26 cellular contexts compared by ENCODE assay signal in genomic region chr7:47104206-47104549, GRCh38.
DNase-seq lines count a peak whose midpoint lies in the region; ATAC-seq, FAIRE-seq and TF ChIP-seq lines count a peak whose summit lies in the region.
"Had no signal": no experiment of that assay in that cellular context is flagged by ENCODE, and none has a peak within 500 bp of the region (broad histone marks: within the 10 kb centered on the region; RNA-seq: fewer than 3 reads in every experiment).

No MANE protein-coding gene starts in this region.

- H3K9me3 Mint-ChIP-seq in neural progenitor cell, result no peaks in the 10 kb centered on the region

- H2BK15ac ChIP-seq in mesendoderm (replicated peaks; ENCODE audit: low read depth), result no peak overlapping the region

- no peaks in the 10 kb centered on the region for H3K9me2 ChIP-seq in SK-N-SH

- no peaks in the 10 kb centered on the region for H3K79me1 ChIP-seq in mesendoderm (ENCODE audit: low read length)

- no peak overlapping the region for H3K27ac ChIP-seq in K562 (ENCODE audit: extremely low read depth, low read depth, low read length)
- H3K27ac ChIP-seq in mesendoderm (ENCODE audit: low read depth, low read length), result no peak overlapping the region
- no peak overlapping the region for H3K27ac ChIP-seq in gastrocnemius medialis
- no peak overlapping the region for H3K27ac ChIP-seq in neural progenitor cell
- no peak overlapping the region for H3K27ac ChIP-seq in SK-N-SH (ENCODE audit: low read depth in 2 of 2, low read length in 1 of 2)
- H3K27ac ChIP-seq: BLaER1 treated with 17β-estradiol and CSF1 and Interleukin-3, amounts not matched to agents 10 nM and 100 nM; neutrophil; prostate gland; suprapubic skin; upper lobe of right lung had no signal

- no peak for TF ChIP-seq POLR2A in K562 (conservative IDR thresholded peaks at IDR 0.05)
- no peak for TF ChIP-seq POLR2A in gastrocnemius medialis (IDR thresholded peaks at IDR 0.05)

- H2BK120ac ChIP-seq in mesendoderm (ENCODE audit: low read depth, low read length), result no peak overlapping the region

- H3K4me3 ChIP-seq in K562 (no peak overlapping the region), mesendoderm (ENCODE audit: low read length) (no peak overlapping the region), gastrocnemius medialis (no peak overlapping the region), neural progenitor cell (no peak overlapping the region), SK-N-SH (ENCODE audit: low read depth in 2 of 2, low read length in 1 of 2) (no peak overlapping the region)
- H3K4me3 ChIP-seq: BLaER1 treated with 17β-estradiol and CSF1 and Interleukin-3, amounts not matched to agents 10 nM and 100 nM; GM12878; prostate gland; suprapubic skin; upper lobe of right lung had no signal

- H3K27ac Mint-ChIP-seq in neural progenitor cell, result no peak overlapping the region

- in situ Hi-C loops in K562 (cut with MboI) (no loop called here), gastrocnemius medialis (cut with MboI; ENCODE audit: low sequenced_read_pairs in 4 of 4) (no loop called here)

- H4K5ac ChIP-seq in mesendoderm (ENCODE audit: low read length), result no peak overlapping the region

- H3K9me3 ChIP-seq in K562 (replicated peaks; ENCODE audit: control insufficient read depth, insufficient read depth, low read depth, low read length) (no peaks in the 10 kb centered on the region), gastrocnemius medialis (no peaks in the 10 kb centered on the region), neural progenitor cell (ENCODE audit: low read depth) (no peaks in the 10 kb centered on the region), SK-N-SH (no peaks in the 10 kb centered on the region)
- H3K9me3 ChIP-seq: Caco-2, neutrophil, prostate gland, suprapubic skin, upper lobe of right lung had no signal

- POLR2A ChIA-PET in K562 (lab: Yijun Ruan, JAX), result no interaction called here
- POLR2A ChIA-PET in SK-N-SH (lab: Yijun Ruan, JAX), result no interaction called here

- TF ChIP-seq RAD21 in K562 (CRISPR knock-in tag; conservative IDR thresholded peaks at IDR 0.05 in 1 of 2, IDR thresholded peaks at IDR 0.05 in 1 of 2), result no peak
- TF ChIP-seq RAD21 in SK-N-SH (IDR thresholded peaks at IDR 0.05; ENCODE audit: low read length), result no peak

- no peak for TF ChIP-seq EP300 in K562 (IDR thresholded peaks at IDR 0.05; ENCODE audit: low read length)
- TF ChIP-seq EP300 in SK-N-SH (IDR thresholded peaks at IDR 0.05; ENCODE audit: borderline replicate concordance in 1 of 2, low read depth in 1 of 2, low read length in 1 of 2), result no peak

- H3K4me2 ChIP-seq in K562 (ENCODE audit: insufficient read depth, low read length), result no peak overlapping the region; the same call in 1 of the 2 replicates
- H3K4me2 ChIP-seq in mesendoderm (ENCODE audit: low read length), result no peak overlapping the region
- H3K4me2 ChIP-seq in neural progenitor cell, result no peak overlapping the region
- no peak overlapping the region for H3K4me2 ChIP-seq in SK-N-SH
- H3K4me2 ChIP-seq: BLaER1 treated with 17β-estradiol and CSF1 and Interleukin-3, amounts not matched to agents 10 nM and 100 nM had no signal

- no peak overlapping the region for H3K4ac ChIP-seq in mesendoderm (ENCODE audit: low read depth, low read length)

- BruUV-seq in K562 (replicated peaks; lab: Mats Ljungman, UMichigan), result no TSS peak

- no peaks in the 10 kb centered on the region for H3K27me3 Mint-ChIP-seq in neural progenitor cell (ENCODE audit: insufficient read depth, low read depth)
- H3K27me3 Mint-ChIP-seq: brain had no signal

- TF ChIP-seq CTCF in K562 (IDR thresholded peaks at IDR 0.05 in 2 of 3, conservative IDR thresholded peaks at IDR 0.05 in 1 of 3; ENCODE audit: insufficient read depth in 2 of 3, low read depth in 1 of 3, low read length in 3 of 3) (no peak), gastrocnemius medialis (IDR thresholded peaks at IDR 0.05 in 4 of 5, conservative IDR thresholded peaks at IDR 0.05 in 1 of 5) (no peak), neural progenitor cell (IDR thresholded peaks at IDR 0.05) (no peak), SK-N-SH (IDR thresholded peaks at IDR 0.05) (no peak)

- no peaks in the 10 kb centered on the region for H3F3A ChIP-seq in neural progenitor cell (ENCODE audit: low read depth)
- no peaks in the 10 kb centered on the region for H3F3A ChIP-seq in SK-N-SH (replicated peaks; ENCODE audit: insufficient read depth)

- H3K18ac ChIP-seq in mesendoderm (ENCODE audit: low read length), result no peak overlapping the region

- H3K79me2 ChIP-seq in K562 (ENCODE audit: control insufficient read depth, insufficient read depth, low read length) (no peaks in the 10 kb centered on the region), mesendoderm (ENCODE audit: control insufficient read depth, insufficient read depth, low read length) (no peaks in the 10 kb centered on the region), neural progenitor cell (ENCODE audit: low read depth) (no peaks in the 10 kb centered on the region), SK-N-SH (ENCODE audit: insufficient read depth) (no peaks in the 10 kb centered on the region)

- intact Hi-C loops in K562 (cut with micrococcal nuclease) (loop anchor here (5.0 kb wide), 1 partner anchor 148 kb away; no protein-coding TSS in a partner anchor), gastrocnemius medialis (cut with DNase I; ENCODE audit: low total_unique reads) (no loop called here)

- no peak overlapping the region for H3K23ac ChIP-seq in mesendoderm (ENCODE audit: low read length)

- H3K9me1 ChIP-seq in K562 (ENCODE audit: control insufficient read depth, insufficient read depth, low read length), result no peaks in the 10 kb centered on the region

- H3K9ac ChIP-seq in K562 (ENCODE audit: insufficient read depth in 1 of 2, low read depth in 2 of 2, low read length in 2 of 2), result no peak overlapping the region
- H3K9ac ChIP-seq in mesendoderm (ENCODE audit: low read length), result no peak overlapping the region
- no peak overlapping the region for H3K9ac ChIP-seq in neural progenitor cell
- H3K9ac ChIP-seq in SK-N-SH, result no peak overlapping the region
- H3K9ac ChIP-seq: BLaER1 treated with 17β-estradiol and CSF1 and Interleukin-3, amounts not matched to agents 10 nM and 100 nM had no signal

- H4K20me1 ChIP-seq in K562 (replicated peaks; ENCODE audit: control insufficient read depth, insufficient read depth, low read length), result no peaks in the 10 kb centered on the region; the same call in 1 of the 2 replicates
- H4K20me1 ChIP-seq in neural progenitor cell (ENCODE audit: low read depth), result no peaks in the 10 kb centered on the region
- H4K20me1 ChIP-seq in SK-N-SH (ENCODE audit: insufficient read depth), result no peaks in the 10 kb centered on the region
- H4K20me1 ChIP-seq: BLaER1 treated with 17β-estradiol and CSF1 and Interleukin-3, amounts not matched to agents 10 nM and 100 nM had no signal

- peak overlapping the region; percentile 63; the same call in 1 of the 2 replicates for H2AFZ ChIP-seq in K562 (ENCODE audit: low read depth, low read length)
- H2AFZ ChIP-seq in neural progenitor cell (replicated peaks), result no peak overlapping the region
- H2AFZ ChIP-seq in SK-N-SH (ENCODE audit: low read depth), result no peak overlapping the region

- H2AK5ac ChIP-seq in mesendoderm (ENCODE audit: low read length), result no peak overlapping the region

- 0% methylated on average over 2 of the region's 4 CpGs for WGBS in K562 (ENCODE audit: insufficient coverage, low coverage, missing lambda C conversion rate)
- no CpG with 5 or more reads among the region's 4 CpGs for WGBS in mesendoderm (ENCODE audit: extremely low coverage, insufficient coverage, low lambda C conversion rate)
- WGBS in SK-N-SH (ENCODE audit: low lambda C conversion rate), result 47% methylated on average over 4 of the region's 4 CpGs

- FAIRE-seq in K562 (lab: Jason Lieb, UNC), result no peak
- FAIRE-seq: GM12878 had no signal

- H2BK5ac ChIP-seq in mesendoderm (ENCODE audit: low read length), result no peak overlapping the region

- DNase-seq in ELF-1 (ENCODE audit: low read depth, low spot score) (peak; percentile 14), NOMO-1 (lab: John Stamatoyannopoulos, UW; ENCODE audit: unreplicated experiment in 2 of 2) (peak; percentile 43 to 69), K562 (ENCODE audit: extremely low read depth in 1 of 4, low spot score in 3 of 4) (peak in 1 of 4 experiments; percentile 4), mesendoderm (peak; percentile 19), gastrocnemius medialis (no peak), neural progenitor cell (ENCODE audit: low spot score) (no peak), SK-N-SH (no peak), NCI-H2107 treated with DMSO at 0.1 percent for 48 hours (lab: John Stamatoyannopoulos, UW; ENCODE audit: unreplicated experiment) (no peak)
- DNase-seq: activated naive CD4-positive, alpha-beta T cell treated with Interleukin-2 at 50 U/mL for 16 hours; Caco-2; cerebellar nuclear complex; DND-41; glutamatergic neuron; kidney glomerular epithelial cell; NCI-H1092 treated with DMSO at 0.1 percent for 48 hours; NCI-H187 treated with DMSO at 0.1 percent for 48 hours; SHP77 treated with DMSO at 0.1 percent for 48 hours; stimulated activated naive CD4-positive, alpha-beta T cell; T1000; upper lobe of right lung had no signal

- CTCF ChIA-PET in K562 (lab: Yijun Ruan, JAX; ENCODE audit: low intra/inter-chr PET ratio) (no interaction called here), SK-N-SH (lab: Yijun Ruan, JAX) (no interaction called here)

- no peaks in the 10 kb centered on the region; a peak in 1 of 5 replicates for H3K27me3 ChIP-seq in K562 (ENCODE audit: control insufficient read depth in 2 of 2, insufficient read depth in 2 of 2, low read length in 2 of 2)
- no peaks in the 10 kb centered on the region for H3K27me3 ChIP-seq in mesendoderm (ENCODE audit: insufficient read depth, low read length, poor library complexity)
- H3K27me3 ChIP-seq in gastrocnemius medialis, result no peaks in the 10 kb centered on the region
- H3K27me3 ChIP-seq in neural progenitor cell, result no peaks in the 10 kb centered on the region
- no peaks in the 10 kb centered on the region for H3K27me3 ChIP-seq in SK-N-SH (ENCODE audit: insufficient read depth)
- H3K27me3 ChIP-seq: BLaER1 treated with 17β-estradiol and CSF1 and Interleukin-3, amounts not matched to agents 10 nM and 100 nM; neutrophil; suprapubic skin; upper lobe of right lung had no signal

- no peaks in the 10 kb centered on the region for H3K36me3 Mint-ChIP-seq in neural progenitor cell
- H3K36me3 Mint-ChIP-seq: brain had no signal

- H3K4me1 Mint-ChIP-seq in neural progenitor cell, result no peaks in the 10 kb centered on the region
- H3K4me1 Mint-ChIP-seq: brain had no signal

- no peak overlapping the region for H4K8ac ChIP-seq in mesendoderm (ENCODE audit: low read depth, low read length)

- H3K4me3 Mint-ChIP-seq in neural progenitor cell, result no peak overlapping the region
- H3K4me3 Mint-ChIP-seq: brain had no signal

- H3K56ac ChIP-seq in mesendoderm (ENCODE audit: low read length), result no peak overlapping the region

- H3K4me1 ChIP-seq in K562 (replicated peaks in 1 of 2; ENCODE audit: control insufficient read depth in 2 of 2, insufficient read depth in 2 of 2, low read length in 2 of 2) (no peaks in the 10 kb centered on the region), mesendoderm (ENCODE audit: control insufficient read depth, low read depth, low read length) (no peaks in the 10 kb centered on the region), gastrocnemius medialis (no peaks in the 10 kb centered on the region), neural progenitor cell (no peaks in the 10 kb centered on the region), SK-N-SH (ENCODE audit: control insufficient read depth in 1 of 2, insufficient read depth in 2 of 2, low read depth in 1 of 2, low read length in 1 of 2) (no peaks in the 10 kb centered on the region)
- H3K4me1 ChIP-seq: Caco-2, prostate gland, suprapubic skin, upper lobe of right lung had no signal

- ATAC-seq in K562 (peak; percentile 57), gastrocnemius medialis (no peak)

- H3K36me3 ChIP-seq in K562 (ENCODE audit: control insufficient read depth, insufficient read depth, low read length) (no peaks in the 10 kb centered on the region), mesendoderm (ENCODE audit: control insufficient read depth, insufficient read depth, low read length) (no peaks in the 10 kb centered on the region), gastrocnemius medialis (no peaks in the 10 kb centered on the region), neural progenitor cell (no peaks in the 10 kb centered on the region), SK-N-SH (replicated peaks in 1 of 2; ENCODE audit: control insufficient read depth in 1 of 2, insufficient read depth in 2 of 2, low read length in 1 of 2) (no peaks in the 10 kb centered on the region)
- H3K36me3 ChIP-seq: BLaER1 treated with 17β-estradiol and CSF1 and Interleukin-3, amounts not matched to agents 10 nM and 100 nM; neutrophil; prostate gland; suprapubic skin; upper lobe of right lung had no signal

Comparison
In these comparisons a context has a peak if more than half of its experiments do, and no peak if none do; other contexts are left out.
1. DNase-seq: peak in ELF-1 (single experiment), NOMO-1 (2 of 2) and mesendoderm (single experiment); none in gastrocnemius medialis (0 of 2), neural progenitor cell (single experiment), SK-N-SH (single experiment) and NCI-H2107 treated with DMSO at 0.1 percent for 48 hours (single experiment).